8 cellular contexts compared by ENCODE assay signal in genomic region chr4:173334085-173334890, GRCh38. TPM values are rescaled to one million over a fixed set of nuclear protein-coding genes. Genes with fewer than 3 reads are reported as not detected.
A peak's percentile ranks its signal among the peaks of the same experiment; 100 is the strongest.
DNase-seq lines count a peak whose midpoint lies in the region; ATAC-seq and TF ChIP-seq lines count a peak whose summit lies in the region.

TSS of gene HMGB2 (minus strand) at chr4:173334358. CDS start at chr4:173333649, 709 bp downstream.

- H3K36me3 Mint-ChIP-seq in natural killer cell = peaks cover 7% of the 10 kb centered on the region

- no peaks in the 10 kb centered on the region for H3K27me3 ChIP-seq in H7 (ENCODE audit: control insufficient read depth, insufficient read depth, low read length)

- TF ChIP-seq CTCF in natural killer cell (IDR thresholded peaks at IDR 0.05) = no peak

- peak within 1 kb of the TSS; percentile 97 for H3K4me3 ChIP-seq in H7 (ENCODE audit: insufficient read depth, low read depth, low read length)

- intact Hi-C loops in natural killer cell (cut with micrococcal nuclease) = loop anchor here (1.0 to 5.0 kb wide), 3 partner anchors 35 to 949 kb away; partner anchors contain the start of genes CEP44, FBXO8 and GALNT7

- DNase-seq in ELF-1 (ENCODE audit: low read depth, low spot score) = peak; percentile 100
- DNase-seq in H7 = peak; percentile 95
- peak; percentile 99 for DNase-seq in M059J (ENCODE audit: low read depth)
- peak; percentile 93 to 95 for DNase-seq in SHP77 (lab: John Stamatoyannopoulos, UW)
- DNase-seq in activated effector memory CD4-positive, alpha-beta T cell treated with Interleukin-2 at 50 U/mL for 16 hours = peak; percentile 99
- peak; percentile 100 for DNase-seq in fibroblast of peridontal ligament (ENCODE audit: extremely low read depth)
- DNase-seq in natural killer cell = peak; percentile 99
- DNase-seq in stimulated activated naive CD4-positive, alpha-beta T cell treated with Interleukin-2 at 50 U/mL for 16 hours (lab: John Stamatoyannopoulos, UW) = peak; percentile 99

- ATAC-seq in natural killer cell = peak; percentile 90 to 98 (median 90)

- no peaks in the 10 kb centered on the region for H3K9me3 Mint-ChIP-seq in natural killer cell

- H3K36me3 ChIP-seq in H7 (replicated peaks; ENCODE audit: control insufficient read depth, insufficient read depth, low read length) = peaks cover 18% of the 10 kb centered on the region

- peak within 1 kb of the TSS; percentile 98 to 99 for H3K27ac Mint-ChIP-seq in natural killer cell

- no peaks in the 10 kb centered on the region for H3K27me3 Mint-ChIP-seq in natural killer cell (ENCODE audit: low read depth in 2 of 2)

- H3K4me3 Mint-ChIP-seq in natural killer cell = peak within 1 kb of the TSS; percentile 99

- peaks cover 27 to 33% of the 10 kb centered on the region in 2 donors for H3K4me1 Mint-ChIP-seq in natural killer cell

RNA-seq across cellular contexts. Expression of gene HMGB2, which starts in this region (rescaled TPM):
- total RNA-seq in H7 (2014; rRNA removed; shearing (Covaris generic)) = 197 and 268 TPM in 2 replicates
- 168 and 224 TPM in 2 replicates for total RNA-seq in M059J (2014; rRNA removed; shearing (Covaris generic))
- total RNA-seq in natural killer cell = 100 to 1,000 TPM; 145 to 214 (median 151) TPM

Comparison
In these comparisons a context has a peak if more than half of its experiments do, and no peak if none do; other contexts are left out.
1. Peak in every context shown above with its lines: DNase-seq, ATAC-seq and H3K4me3 ChIP-seq.